In the genomic region with DNA sequence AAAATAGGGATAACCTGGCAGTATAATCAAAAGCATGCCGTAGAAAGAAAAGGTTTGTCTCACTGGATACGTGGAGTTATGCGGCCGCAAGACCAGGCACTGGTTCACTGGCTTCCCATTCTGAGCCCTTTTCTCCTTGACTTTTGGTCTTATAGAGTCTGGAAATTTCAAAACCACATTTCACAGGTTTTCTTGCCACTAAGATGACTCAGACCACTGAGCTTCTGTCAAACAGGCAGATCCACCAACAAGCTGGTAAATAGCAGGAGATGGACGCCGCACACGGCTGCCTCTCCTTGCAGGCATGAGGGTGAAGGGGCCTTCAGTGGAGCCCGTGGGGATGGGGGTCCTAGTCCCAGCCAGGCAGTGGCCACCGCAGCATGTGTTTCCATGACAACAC, we compare ENCODE assay signal across 14 cellular contexts. TPM values are rescaled to one million over a fixed set of nuclear protein-coding genes. Genes with fewer than 3 reads are reported as not detected.
A peak's percentile ranks its signal among the peaks of the same experiment; 100 is the strongest.
DNase-seq lines count a peak whose midpoint lies in the region; ATAC-seq and TF ChIP-seq lines count a peak whose summit lies in the region.
"Had no signal": no experiment of that assay in that cellular context is flagged by ENCODE, and none has a peak within 500 bp of the region (broad histone marks: within the 10 kb centered on the region; RNA-seq: fewer than 3 reads in every experiment).

No MANE protein-coding gene starts in this region.

- no peak overlapping the region for H2BK12ac ChIP-seq in neuronal stem cell (ENCODE audit: low read length)

- no CpG with 5 or more reads among the region's 9 CpGs for WGBS in neuronal stem cell (ENCODE audit: extremely low coverage in 2 of 2, insufficient read length in 2 of 2, insufficient replicate concordance in 1 of 2), 2 donors
- 83 to 89% methylated on average over 9 of the region's 9 CpGs for WGBS in upper lobe of left lung, 2 donors

- no peak overlapping the region for H4K91ac ChIP-seq in neuronal stem cell (ENCODE audit: low read depth, low read length, poor library complexity)

- H3K23ac ChIP-seq in neuronal stem cell (ENCODE audit: low read depth, low read length, poor library complexity) = no peak overlapping the region

- TF ChIP-seq CTCF in NB4 (IDR thresholded peaks at IDR 0.05; ENCODE audit: low read depth, low read length) (no peak), choroid plexus epithelial cell (conservative IDR thresholded peaks at IDR 0.05; ENCODE audit: low read depth, low read length) (no peak), RWPE1 (conservative IDR thresholded peaks at IDR 0.05; ENCODE audit: low read depth) (no peak), upper lobe of left lung (IDR thresholded peaks at IDR 0.05) (no peak)

- TF ChIP-seq EP300 in upper lobe of left lung (IDR thresholded peaks at IDR 0.05) = no peak

- H3K14ac ChIP-seq in neuronal stem cell (ENCODE audit: low read length) = no peak overlapping the region

- H3K36me3 ChIP-seq in neuronal stem cell (replicated peaks in 1 of 2; ENCODE audit: control insufficient read depth in 2 of 2, insufficient read depth in 2 of 2, low read length in 2 of 2) (no peaks in the 10 kb centered on the region), upper lobe of left lung (no peaks in the 10 kb centered on the region)

- H3K79me1 ChIP-seq in neuronal stem cell (ENCODE audit: low read depth, low read length) = no peaks in the 10 kb centered on the region

- no peaks in the 10 kb centered on the region for H3K9me3 ChIP-seq in neuronal stem cell (replicated peaks in 1 of 2; ENCODE audit: control insufficient read depth in 2 of 2, insufficient read depth in 1 of 2, low read depth in 1 of 2, low read length in 2 of 2)
- H3K9me3 ChIP-seq in upper lobe of left lung = no peaks in the 10 kb centered on the region
- H3K9me3 ChIP-seq: body of pancreas had no signal

- no peak overlapping the region for H2BK120ac ChIP-seq in neuronal stem cell (ENCODE audit: low read depth, low read length)

- TF ChIP-seq POLR2A in NB4 (IDR thresholded peaks at IDR 0.05; ENCODE audit: extremely low read depth, insufficient read length) (no peak), upper lobe of left lung (IDR thresholded peaks at IDR 0.05) (no peak)

- no peak overlapping the region for H3K4ac ChIP-seq in neuronal stem cell (ENCODE audit: low read length)

- H3K4me1 ChIP-seq in neuronal stem cell (ENCODE audit: control insufficient read depth in 2 of 2, insufficient read depth in 1 of 2, low read depth in 1 of 2, low read length in 2 of 2) (peaks cover 0 to 8% of the 10 kb centered on the region in 2 donors), upper lobe of left lung (no peaks in the 10 kb centered on the region)
- H3K4me1 ChIP-seq: body of pancreas had no signal

- no peak overlapping the region for H3K4me2 ChIP-seq in neuronal stem cell (ENCODE audit: insufficient read depth, low read length, poor library complexity, severe bottlenecking)

- no peak overlapping the region for H3K27ac ChIP-seq in neuronal stem cell (replicated peaks; ENCODE audit: low read length)
- no peak overlapping the region for H3K27ac ChIP-seq in RWPE1
- H3K27ac ChIP-seq in upper lobe of left lung = no peak overlapping the region
- H3K27ac ChIP-seq: body of pancreas had no signal

- H4K8ac ChIP-seq in neuronal stem cell (ENCODE audit: low read depth, low read length) = no peak overlapping the region

- H3K9ac ChIP-seq in neuronal stem cell (ENCODE audit: low read depth, low read length, poor library complexity) = no peak overlapping the region

- no peaks in the 10 kb centered on the region for H3K27me3 ChIP-seq in neuronal stem cell (ENCODE audit: control insufficient read depth in 3 of 3, insufficient read depth in 3 of 3, low read depth in 1 of 3, low read length in 3 of 3)
- H3K27me3 ChIP-seq in upper lobe of left lung = no peaks in the 10 kb centered on the region
- H3K27me3 ChIP-seq: body of pancreas had no signal

- POLR2A ChIA-PET in RWPE1 (lab: Yijun Ruan, JAX; ENCODE audit: low non-redundant PET) = no interaction called here

- no peak overlapping the region for H2AK5ac ChIP-seq in neuronal stem cell (ENCODE audit: low read depth, low read length)

- CTCF ChIA-PET in RWPE1 (lab: Yijun Ruan, JAX) = no interaction called here

- H2BK15ac ChIP-seq in neuronal stem cell (ENCODE audit: low read length) = no peak overlapping the region

- no peak for ATAC-seq in upper lobe of left lung (ENCODE audit: low FRiP score in 2 of 2)
- ATAC-seq: activated CD4-positive, CD25-positive, alpha-beta regulatory T cell treated with anti-CD3 and anti-CD28 coated beads, Interleukin-2, amount 50 U/mL, for 24 hours; activated CD8-positive, alpha-beta memory T cell treated with anti-CD3 and anti-CD28 coated beads, Interleukin-2, amount 10 ng/mL, durations not matched to agents 7 days and 5 days; body of pancreas; Right ventricle myocardium inferior had no signal

- H3K4me3 ChIP-seq in NB4 (ENCODE audit: low read depth, low read length) = no peak overlapping the region
- no peak overlapping the region for H3K4me3 ChIP-seq in choroid plexus epithelial cell (ENCODE audit: low read depth, low read length)
- no peak overlapping the region for H3K4me3 ChIP-seq in neuronal stem cell (ENCODE audit: low read length in 2 of 2)
- H3K4me3 ChIP-seq in upper lobe of left lung = no peak overlapping the region
- H3K4me3 ChIP-seq: body of pancreas had no signal

- H2AFZ ChIP-seq in neuronal stem cell (ENCODE audit: low read length) = peak overlapping the region; percentile 59

- H2BK5ac ChIP-seq in neuronal stem cell (ENCODE audit: low read length) = no peak overlapping the region

- DNase-seq in EL (peak; percentile 23), NB4 (ENCODE audit: low read depth) (peak; percentile 59), choroid plexus epithelial cell (ENCODE audit: low read depth) (peak; percentile 61), neuronal stem cell (ENCODE audit: low spot score) (no peak), NCI-H1105 (lab: John Stamatoyannopoulos, UW) (no peak), RWPE1 (ENCODE audit: low spot score) (no peak), upper lobe of left lung (no peak)
- DNase-seq: activated CD8-positive, alpha-beta memory T cell treated with anti-CD3 and anti-CD28 coated beads, Interleukin-2, amount 10 ng/mL, durations not matched to agents 7 days and 5 days; activated gamma-delta T cell; body of pancreas; NCI-H187 treated with DMSO at 0.1 percent for 48 hours; NCI-H69 had no signal

- no peak overlapping the region for H3K18ac ChIP-seq in neuronal stem cell (ENCODE audit: low read length)

RNA-seq across cellular contexts. Expression of a gene that starts 55.6 kb away (rescaled TPM):
- polyA plus RNA-seq in neuronal stem cell (2013, experiment 1 of 2) = 12.9 TPM
- 13.2 TPM for polyA plus RNA-seq in neuronal stem cell (2013, experiment 2 of 2)
- 100 to 1,000 TPM; 164 to 439 (median 249) TPM for total RNA-seq in upper lobe of left lung

Comparison
In these comparisons a context has a peak if more than half of its experiments do, and no peak if none do; other contexts are left out.
1. DNase-seq: peak in EL (single experiment), NB4 (single experiment) and choroid plexus epithelial cell (single experiment); none in neuronal stem cell (single experiment), NCI-H1105 (single experiment), RWPE1 (single experiment) and upper lobe of left lung (0 of 2).